ENCODE assay signal across 6 cellular contexts in genomic region chr18:29883114-29883513, GRCh38.
"Had no signal": no experiment of that assay in that cellular context is flagged by ENCODE, and none has a peak within 500 bp of the region (broad histone marks: within the 10 kb centered on the region; RNA-seq: fewer than 3 reads in every experiment).

No MANE protein-coding gene starts in this region.

- ATAC-seq: GM23338 had no signal

- H3K27ac ChIP-seq: KMS-11 had no signal

- DNase-seq: H9, IMR-90, Karpas-422, KBM-7 had no signal

- H2AFZ ChIP-seq: GM23338 had no signal

- H3K9ac ChIP-seq: KMS-11 had no signal

- H3K4me2 ChIP-seq: GM23338, KMS-11 had no signal

- H3K4me3 ChIP-seq: GM23338 had no signal
